In genomic region chr2:231037731-231038482, GRCh38 we compare ENCODE assay signal across 8 cellular contexts. TPM values are rescaled to one million over a fixed set of nuclear protein-coding genes. Genes with fewer than 3 reads are reported as not detected.
DNase-seq lines count a peak whose midpoint lies in the region; ATAC-seq and TF ChIP-seq lines count a peak whose summit lies in the region.

No MANE protein-coding gene starts in this region.

- H3K36me3 Mint-ChIP-seq in activated CD8-positive, alpha-beta memory T cell treated with anti-CD3 and anti-CD28 coated beads, Interleukin-2, amount 10 ng/mL, durations not matched to agents 7 days and 5 days, result no peaks in the 10 kb centered on the region
- no peaks in the 10 kb centered on the region for H3K36me3 Mint-ChIP-seq in activated T-helper 2 cell treated with anti-CD3 and anti-CD28 coated beads, Interferon-gamma antibody, Interleukin-2, Interleukin-4, amounts not matched to agents 10 μg/mL and 5 μg/mL and 100 μg/mL, durations not matched to agents 14 hours and 24 hours and 36 hours (ENCODE audit: low read depth)

- no peak overlapping the region for H3K4me3 Mint-ChIP-seq in activated CD8-positive, alpha-beta memory T cell treated with anti-CD3 and anti-CD28 coated beads, Interleukin-2, amount 10 ng/mL, durations not matched to agents 7 days and 5 days
- peak overlapping the region; percentile 61 for H3K4me3 Mint-ChIP-seq in activated T-helper 2 cell treated with anti-CD3 and anti-CD28 coated beads, Interferon-gamma antibody, Interleukin-2, Interleukin-4, amounts not matched to agents 10 μg/mL and 5 μg/mL and 100 μg/mL, durations not matched to agents 14 hours and 24 hours and 36 hours (ENCODE audit: low read depth)

- H3K36me3 ChIP-seq in stomach, result peaks cover 0 to 7% (median 0%) of the 10 kb centered on the region in 4 donors

- H3K27me3 Mint-ChIP-seq in activated CD8-positive, alpha-beta memory T cell treated with anti-CD3 and anti-CD28 coated beads, Interleukin-2, amount 10 ng/mL, durations not matched to agents 7 days and 5 days, result peaks cover 80% of the 10 kb centered on the region
- peaks cover 71% of the 10 kb centered on the region for H3K27me3 Mint-ChIP-seq in activated T-helper 2 cell treated with anti-CD3 and anti-CD28 coated beads, Interferon-gamma antibody, Interleukin-2, Interleukin-4, amounts not matched to agents 10 μg/mL and 5 μg/mL and 100 μg/mL, durations not matched to agents 14 hours and 24 hours and 36 hours (ENCODE audit: low read depth)

- H3K4me1 Mint-ChIP-seq in activated CD8-positive, alpha-beta memory T cell treated with anti-CD3 and anti-CD28 coated beads, Interleukin-2, amount 10 ng/mL, durations not matched to agents 7 days and 5 days, result peaks cover 2% of the 10 kb centered on the region
- no peaks in the 10 kb centered on the region for H3K4me1 Mint-ChIP-seq in activated T-helper 2 cell treated with anti-CD3 and anti-CD28 coated beads, Interferon-gamma antibody, Interleukin-2, Interleukin-4, amounts not matched to agents 10 μg/mL and 5 μg/mL and 100 μg/mL, durations not matched to agents 14 hours and 24 hours and 36 hours (ENCODE audit: low read depth)

- H3K27ac Mint-ChIP-seq in activated CD8-positive, alpha-beta memory T cell treated with anti-CD3 and anti-CD28 coated beads, Interleukin-2, amount 10 ng/mL, durations not matched to agents 7 days and 5 days, result no peak overlapping the region
- H3K27ac Mint-ChIP-seq in activated T-helper 2 cell treated with anti-CD3 and anti-CD28 coated beads, Interferon-gamma antibody, Interleukin-2, Interleukin-4, amounts not matched to agents 10 μg/mL and 5 μg/mL and 100 μg/mL, durations not matched to agents 14 hours and 24 hours and 36 hours, result no peak overlapping the region

- intact Hi-C loops in activated T-helper 2 cell treated with anti-CD3 and anti-CD28 coated beads, Interferon-gamma antibody, Interleukin-2, Interleukin-4, amounts not matched to agents 10 μg/mL and 5 μg/mL and 100 μg/mL, durations not matched to agents 14 hours and 24 hours and 36 hours (cut with micrococcal nuclease), result no loop called here
- intact Hi-C loops in stomach (cut with DNase I; ENCODE audit: low total_unique reads), result no loop called here

- peaks cover 3 to 64% (median 19%) of the 10 kb centered on the region in 3 donors for H3K27me3 ChIP-seq in stomach

- H3K9me3 Mint-ChIP-seq in activated CD8-positive, alpha-beta memory T cell treated with anti-CD3 and anti-CD28 coated beads, Interleukin-2, amount 10 ng/mL, durations not matched to agents 7 days and 5 days (ENCODE audit: low read depth), result no peaks in the 10 kb centered on the region
- H3K9me3 Mint-ChIP-seq in activated T-helper 2 cell treated with anti-CD3 and anti-CD28 coated beads, Interferon-gamma antibody, Interleukin-2, Interleukin-4, amounts not matched to agents 10 μg/mL and 5 μg/mL and 100 μg/mL, durations not matched to agents 14 hours and 24 hours and 36 hours, result no peaks in the 10 kb centered on the region

- DNase-seq in activated CD8-positive, alpha-beta memory T cell treated with anti-CD3 and anti-CD28 coated beads, Interleukin-2, amount 10 ng/mL, durations not matched to agents 7 days and 5 days, result no peak
- no peak for DNase-seq in activated CD8-positive, alpha-beta memory T cell treated with anti-CD3 and anti-CD28 coated beads, Interleukin-2, amount 50 U/mL, for 4 hours
- DNase-seq in activated T-helper 2 cell treated with anti-CD3 and anti-CD28 coated beads, Interferon-gamma antibody, Interleukin-2, Interleukin-4, amounts not matched to agents 10 μg/mL and 5 μg/mL and 100 μg/mL, durations not matched to agents 14 hours and 24 hours and 36 hours (ENCODE audit: low spot score), result no peak
- peak; percentile 6 for DNase-seq in kidney glomerular epithelial cell (lab: John Stamatoyannopoulos, UW)
- peak; percentile 67 for DNase-seq in stomach
- no peak for DNase-seq in T-helper 9 cell
- no peak for DNase-seq in activated CD4-positive, alpha-beta T cell treated with anti-CD3 and anti-CD28 coated beads for 48 hours

- H3K4me1 ChIP-seq in stomach, result peaks cover 17 to 57% (median 36%) of the 10 kb centered on the region in 4 donors

- no peaks in the 10 kb centered on the region for H3K9me3 ChIP-seq in stomach

- TF ChIP-seq CTCF in stomach (IDR thresholded peaks at IDR 0.05), result peak in 1 of 7 experiments; percentile 9

- CTCF ChIA-PET in activated CD8-positive, alpha-beta memory T cell treated with anti-CD3 and anti-CD28 coated beads, Interleukin-2, amount 10 ng/mL, durations not matched to agents 7 days and 5 days (lab: Charles Lee), result no interaction called here

- WGBS in stomach, 5 donors, result 1 to 3% (median 2%) methylated on average over 5 to 102 of the region's 104 CpGs

- peak; percentile 49 for ATAC-seq in activated CD8-positive, alpha-beta memory T cell treated with anti-CD3 and anti-CD28 coated beads, Interleukin-2, amount 10 ng/mL, durations not matched to agents 7 days and 5 days
- no peak for ATAC-seq in GM18873 (IDR thresholded peaks at IDR 0.05; ENCODE audit: low FRiP score, unreplicated experiment)

- TF ChIP-seq EP300 in stomach (IDR thresholded peaks at IDR 0.05), result no peak

- no peak for TF ChIP-seq POLR2A in stomach (IDR thresholded peaks at IDR 0.05)

- peak overlapping the region; percentile 45 to 61 (median 53) for H3K4me3 ChIP-seq in stomach

- peak overlapping the region in 4 of 5 donors; percentile 58 to 81 (median 68) for H3K27ac ChIP-seq in stomach

RNA-seq across cellular contexts. Expression of gene C2orf72, which starts 0.6 kb away (rescaled TPM):
- under 1 TPM in 1 of 2 experiments, not detected in 1; 0.18 TPM for total RNA-seq in activated CD8-positive, alpha-beta memory T cell treated with anti-CD3 and anti-CD28 coated beads, Interleukin-2, amount 10 ng/mL, durations not matched to agents 7 days and 5 days
- 0.32 and 0.96 TPM in 2 replicates for total RNA-seq in activated T-helper 2 cell treated with anti-CD3 and anti-CD28 coated beads, Interferon-gamma antibody, Interleukin-2, Interleukin-4, amounts not matched to agents 10 μg/mL and 5 μg/mL and 100 μg/mL, durations not matched to agents 14 hours and 24 hours and 36 hours
- 10 to 100 TPM in 1 of 5 donors, 1 to 10 TPM in 3, not detected in 1; 4.0 to 41.4 (median 7.2) TPM for total RNA-seq in stomach
- polyA plus RNA-seq in stomach, result 1 to 10 TPM; 3.3 to 7.6 (median 7.3) TPM

RNA-seq across cellular contexts. Expression of gene PSMD1, which starts 18.8 kb away (rescaled TPM):
- total RNA-seq in activated CD8-positive, alpha-beta memory T cell treated with anti-CD3 and anti-CD28 coated beads, Interleukin-2, amount 10 ng/mL, durations not matched to agents 7 days and 5 days, result 100 to 1,000 TPM in 1 of 2 experiments, 10 to 100 TPM in 1; 89.1 to 128 TPM
- 180 and 194 TPM in 2 replicates for total RNA-seq in activated T-helper 2 cell treated with anti-CD3 and anti-CD28 coated beads, Interferon-gamma antibody, Interleukin-2, Interleukin-4, amounts not matched to agents 10 μg/mL and 5 μg/mL and 100 μg/mL, durations not matched to agents 14 hours and 24 hours and 36 hours
- total RNA-seq in stomach, result 10 to 100 TPM; 34.6 to 96.4 (median 43.8) TPM
- 10 to 100 TPM; 31.9 to 50.7 (median 47.4) TPM for polyA plus RNA-seq in stomach

RNA-seq across cellular contexts. Expression of gene SPATA3, which starts 42.0 kb away (rescaled TPM):
- total RNA-seq in activated CD8-positive, alpha-beta memory T cell treated with anti-CD3 and anti-CD28 coated beads, Interleukin-2, amount 10 ng/mL, durations not matched to agents 7 days and 5 days, result 1 to 10 TPM in 1 of 2 experiments, under 1 TPM in 1; 0.44 to 1.2 TPM
- not detected in 2 replicates for total RNA-seq in activated T-helper 2 cell treated with anti-CD3 and anti-CD28 coated beads, Interferon-gamma antibody, Interleukin-2, Interleukin-4, amounts not matched to agents 10 μg/mL and 5 μg/mL and 100 μg/mL, durations not matched to agents 14 hours and 24 hours and 36 hours
- total RNA-seq in stomach, result not detected
- not detected for polyA plus RNA-seq in stomach

Comparison
In these comparisons a context has a peak if more than half of its experiments do, and no peak if none do; other contexts are left out.
1. DNase-seq: peak in kidney glomerular epithelial cell (single experiment) and stomach (single experiment); none in activated CD8-positive, alpha-beta memory T cell treated with anti-CD3 and anti-CD28 coated beads, Interleukin-2, amount 10 ng/mL, durations not matched to agents 7 days and 5 days (single experiment), activated CD8-positive, alpha-beta memory T cell treated with anti-CD3 and anti-CD28 coated beads, Interleukin-2, amount 50 U/mL, for 4 hours (single experiment), activated T-helper 2 cell treated with anti-CD3 and anti-CD28 coated beads, Interferon-gamma antibody, Interleukin-2, Interleukin-4, amounts not matched to agents 10 μg/mL and 5 μg/mL and 100 μg/mL, durations not matched to agents 14 hours and 24 hours and 36 hours (single experiment), T-helper 9 cell (single experiment) and activated CD4-positive, alpha-beta T cell treated with anti-CD3 and anti-CD28 coated beads for 48 hours (single experiment).